ENCODE assay signal across 1 cellular context in genomic region chr16:19135896-19136438, GRCh38.
TF ChIP-seq lines count a peak whose summit lies in the region.

No MANE protein-coding gene starts in this region.

TF ChIP-seq in HEK293, 187 proteins besides CTCF, POLR2A, EP300 and RAD21 (continued from another document and continues in another):
- TF ChIP-seq, protein P1, sequence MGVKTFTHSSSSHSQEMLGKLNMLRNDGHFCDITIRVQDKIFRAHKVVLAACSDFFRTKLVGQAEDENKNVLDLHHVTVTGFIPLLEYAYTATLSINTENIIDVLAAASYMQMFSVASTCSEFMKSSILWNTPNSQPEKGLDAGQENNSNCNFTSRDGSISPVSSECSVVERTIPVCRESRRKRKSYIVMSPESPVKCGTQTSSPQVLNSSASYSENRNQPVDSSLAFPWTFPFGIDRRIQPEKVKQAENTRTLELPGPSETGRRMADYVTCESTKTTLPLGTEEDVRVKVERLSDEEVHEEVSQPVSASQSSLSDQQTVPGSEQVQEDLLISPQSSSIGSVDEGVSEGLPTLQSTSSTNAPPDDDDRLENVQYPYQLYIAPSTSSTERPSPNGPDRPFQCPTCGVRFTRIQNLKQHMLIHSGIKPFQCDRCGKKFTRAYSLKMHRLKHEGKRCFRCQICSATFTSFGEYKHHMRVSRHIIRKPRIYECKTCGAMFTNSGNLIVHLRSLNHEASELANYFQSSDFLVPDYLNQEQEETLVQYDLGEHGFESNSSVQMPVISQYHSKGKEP (tag by site-specific recombination; IDR thresholded peaks at IDR 0.05) = no peak
- TF ChIP-seq, protein P2, sequence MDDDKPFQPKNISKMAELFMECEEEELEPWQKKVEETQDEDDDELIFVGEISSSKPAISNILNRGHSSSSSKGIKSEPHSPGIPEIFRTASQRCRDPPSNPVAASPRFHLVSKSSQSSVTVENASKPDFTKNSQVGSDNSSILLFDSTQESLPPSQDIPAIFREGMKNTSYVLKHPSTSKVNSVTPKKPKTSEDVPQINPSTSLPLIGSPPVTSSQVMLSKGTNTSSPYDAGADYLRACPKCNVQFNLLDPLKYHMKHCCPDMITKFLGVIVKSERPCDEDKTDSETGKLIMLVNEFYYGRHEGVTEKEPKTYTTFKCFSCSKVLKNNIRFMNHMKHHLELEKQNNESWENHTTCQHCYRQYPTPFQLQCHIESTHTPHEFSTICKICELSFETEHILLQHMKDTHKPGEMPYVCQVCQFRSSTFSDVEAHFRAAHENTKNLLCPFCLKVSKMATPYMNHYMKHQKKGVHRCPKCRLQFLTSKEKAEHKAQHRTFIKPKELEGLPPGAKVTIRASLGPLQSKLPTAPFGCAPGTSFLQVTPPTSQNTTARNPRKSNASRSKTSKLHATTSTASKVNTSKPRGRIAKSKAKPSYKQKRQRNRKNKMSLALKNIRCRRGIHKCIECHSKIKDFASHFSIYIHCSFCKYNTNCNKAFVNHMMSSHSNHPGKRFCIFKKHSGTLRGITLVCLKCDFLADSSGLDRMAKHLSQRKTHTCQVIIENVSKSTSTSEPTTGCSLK (tag by site-specific recombination; IDR thresholded peaks at IDR 0.05) = no peak
- no peak for TF ChIP-seq ZNF544 (tag by site-specific recombination; IDR thresholded peaks at IDR 0.05)
- no peak for TF ChIP-seq ZNF10 (tag by site-specific recombination; IDR thresholded peaks at IDR 0.05)
- TF ChIP-seq ZNF561 (tag by site-specific recombination; IDR thresholded peaks at IDR 0.05; ENCODE audit: borderline replicate concordance) = no peak
- TF ChIP-seq, protein P3, sequence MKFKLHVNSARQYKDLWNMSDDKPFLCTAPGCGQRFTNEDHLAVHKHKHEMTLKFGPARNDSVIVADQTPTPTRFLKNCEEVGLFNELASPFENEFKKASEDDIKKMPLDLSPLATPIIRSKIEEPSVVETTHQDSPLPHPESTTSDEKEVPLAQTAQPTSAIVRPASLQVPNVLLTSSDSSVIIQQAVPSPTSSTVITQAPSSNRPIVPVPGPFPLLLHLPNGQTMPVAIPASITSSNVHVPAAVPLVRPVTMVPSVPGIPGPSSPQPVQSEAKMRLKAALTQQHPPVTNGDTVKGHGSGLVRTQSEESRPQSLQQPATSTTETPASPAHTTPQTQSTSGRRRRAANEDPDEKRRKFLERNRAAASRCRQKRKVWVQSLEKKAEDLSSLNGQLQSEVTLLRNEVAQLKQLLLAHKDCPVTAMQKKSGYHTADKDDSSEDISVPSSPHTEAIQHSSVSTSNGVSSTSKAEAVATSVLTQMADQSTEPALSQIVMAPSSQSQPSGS (tag by site-specific recombination; IDR thresholded peaks at IDR 0.05; ENCODE audit: low read depth) = no peak
- TF ChIP-seq, protein P4, sequence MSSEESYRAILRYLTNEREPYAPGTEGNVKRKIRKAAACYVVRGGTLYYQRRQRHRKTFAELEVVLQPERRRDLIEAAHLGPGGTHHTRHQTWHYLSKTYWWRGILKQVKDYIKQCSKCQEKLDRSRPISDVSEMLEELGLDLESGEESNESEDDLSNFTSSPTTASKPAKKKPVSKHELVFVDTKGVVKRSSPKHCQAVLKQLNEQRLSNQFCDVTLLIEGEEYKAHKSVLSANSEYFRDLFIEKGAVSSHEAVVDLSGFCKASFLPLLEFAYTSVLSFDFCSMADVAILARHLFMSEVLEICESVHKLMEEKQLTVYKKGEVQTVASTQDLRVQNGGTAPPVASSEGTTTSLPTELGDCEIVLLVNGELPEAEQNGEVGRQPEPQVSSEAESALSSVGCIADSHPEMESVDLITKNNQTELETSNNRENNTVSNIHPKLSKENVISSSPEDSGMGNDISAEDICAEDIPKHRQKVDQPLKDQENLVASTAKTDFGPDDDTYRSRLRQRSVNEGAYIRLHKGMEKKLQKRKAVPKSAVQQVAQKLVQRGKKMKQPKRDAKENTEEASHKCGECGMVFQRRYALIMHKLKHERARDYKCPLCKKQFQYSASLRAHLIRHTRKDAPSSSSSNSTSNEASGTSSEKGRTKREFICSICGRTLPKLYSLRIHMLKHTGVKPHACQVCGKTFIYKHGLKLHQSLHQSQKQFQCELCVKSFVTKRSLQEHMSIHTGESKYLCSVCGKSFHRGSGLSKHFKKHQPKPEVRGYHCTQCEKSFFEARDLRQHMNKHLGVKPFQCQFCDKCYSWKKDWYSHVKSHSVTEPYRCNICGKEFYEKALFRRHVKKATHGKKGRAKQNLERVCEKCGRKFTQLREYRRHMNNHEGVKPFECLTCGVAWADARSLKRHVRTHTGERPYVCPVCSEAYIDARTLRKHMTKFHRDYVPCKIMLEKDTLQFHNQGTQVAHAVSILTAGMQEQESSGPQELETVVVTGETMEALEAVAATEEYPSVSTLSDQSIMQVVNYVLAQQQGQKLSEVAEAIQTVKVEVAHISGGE (tag by site-specific recombination; conservative IDR thresholded peaks at IDR 0.05; ENCODE audit: low read depth) = no peak
- TF ChIP-seq, protein P5, sequence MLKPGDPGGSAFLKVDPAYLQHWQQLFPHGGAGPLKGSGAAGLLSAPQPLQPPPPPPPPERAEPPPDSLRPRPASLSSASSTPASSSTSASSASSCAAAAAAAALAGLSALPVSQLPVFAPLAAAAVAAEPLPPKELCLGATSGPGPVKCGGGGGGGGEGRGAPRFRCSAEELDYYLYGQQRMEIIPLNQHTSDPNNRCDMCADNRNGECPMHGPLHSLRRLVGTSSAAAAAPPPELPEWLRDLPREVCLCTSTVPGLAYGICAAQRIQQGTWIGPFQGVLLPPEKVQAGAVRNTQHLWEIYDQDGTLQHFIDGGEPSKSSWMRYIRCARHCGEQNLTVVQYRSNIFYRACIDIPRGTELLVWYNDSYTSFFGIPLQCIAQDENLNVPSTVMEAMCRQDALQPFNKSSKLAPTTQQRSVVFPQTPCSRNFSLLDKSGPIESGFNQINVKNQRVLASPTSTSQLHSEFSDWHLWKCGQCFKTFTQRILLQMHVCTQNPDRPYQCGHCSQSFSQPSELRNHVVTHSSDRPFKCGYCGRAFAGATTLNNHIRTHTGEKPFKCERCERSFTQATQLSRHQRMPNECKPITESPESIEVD (tag by site-specific recombination; IDR thresholded peaks at IDR 0.05) = no peak
- no peak for TF ChIP-seq ZNF48 (tag by site-specific recombination; IDR thresholded peaks at IDR 0.05)
- TF ChIP-seq ZBTB6 (tag by site-specific recombination; IDR thresholded peaks at IDR 0.05) = no peak
- peak; percentile 94 for TF ChIP-seq KLF10 (tag by site-specific recombination; IDR thresholded peaks at IDR 0.05)
- TF ChIP-seq ZNF529 (tag by site-specific recombination; IDR thresholded peaks at IDR 0.05; ENCODE audit: insufficient replicate concordance) = no peak
- peak; percentile 43 for TF ChIP-seq ZNF341 (tag by site-specific recombination; IDR thresholded peaks at IDR 0.05; ENCODE audit: low read depth)
- TF ChIP-seq SALL2 (tag by site-specific recombination; IDR thresholded peaks at IDR 0.05; ENCODE audit: borderline replicate concordance) = no peak
- TF ChIP-seq ZNF776 (tag by site-specific recombination; IDR thresholded peaks at IDR 0.05; ENCODE audit: borderline replicate concordance) = no peak
- no peak for TF ChIP-seq ZNF394 (tag by site-specific recombination; IDR thresholded peaks at IDR 0.05; ENCODE audit: borderline replicate concordance)
- no peak for TF ChIP-seq ZNF830 (tag by site-specific recombination; IDR thresholded peaks at IDR 0.05; ENCODE audit: low read depth)
- TF ChIP-seq ZSCAN23 (tag by site-specific recombination; IDR thresholded peaks at IDR 0.05) = no peak
- no peak for TF ChIP-seq ZNF843 (tag by site-specific recombination; IDR thresholded peaks at IDR 0.05)
- no peak for TF ChIP-seq ZNF169 (tag by site-specific recombination; IDR thresholded peaks at IDR 0.05)
- TF ChIP-seq, protein P6, sequence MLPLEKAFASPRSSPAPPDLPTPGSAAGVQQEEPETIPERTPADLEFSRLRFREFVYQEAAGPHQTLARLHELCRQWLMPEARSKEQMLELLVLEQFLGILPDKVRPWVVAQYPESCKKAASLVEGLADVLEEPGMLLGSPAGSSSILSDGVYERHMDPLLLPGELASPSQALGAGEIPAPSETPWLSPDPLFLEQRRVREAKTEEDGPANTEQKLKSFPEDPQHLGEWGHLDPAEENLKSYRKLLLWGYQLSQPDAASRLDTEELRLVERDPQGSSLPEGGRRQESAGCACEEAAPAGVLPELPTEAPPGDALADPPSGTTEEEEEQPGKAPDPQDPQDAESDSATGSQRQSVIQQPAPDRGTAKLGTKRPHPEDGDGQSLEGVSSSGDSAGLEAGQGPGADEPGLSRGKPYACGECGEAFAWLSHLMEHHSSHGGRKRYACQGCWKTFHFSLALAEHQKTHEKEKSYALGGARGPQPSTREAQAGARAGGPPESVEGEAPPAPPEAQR (tag by site-specific recombination; IDR thresholded peaks at IDR 0.05) = no peak
- TF ChIP-seq WT1 (tag by site-specific recombination; IDR thresholded peaks at IDR 0.05) = peak; percentile 83
- no peak for TF ChIP-seq ZNF175 (tag by site-specific recombination; IDR thresholded peaks at IDR 0.05)
- no peak for TF ChIP-seq ZNF426 (tag by site-specific recombination; IDR thresholded peaks at IDR 0.05)
- TF ChIP-seq ZNF473 (tag by site-specific recombination; IDR thresholded peaks at IDR 0.05) = no peak
- no peak for TF ChIP-seq ZNF23 (tag by site-specific recombination; IDR thresholded peaks at IDR 0.05; ENCODE audit: borderline replicate concordance)
- TF ChIP-seq ZNF701 (tag by site-specific recombination; IDR thresholded peaks at IDR 0.05) = no peak
- TF ChIP-seq ZNF785 (tag by site-specific recombination; IDR thresholded peaks at IDR 0.05) = no peak
- no peak for TF ChIP-seq KLF8 (tag by site-specific recombination; IDR thresholded peaks at IDR 0.05)
- TF ChIP-seq ZNF521 (tag by site-specific recombination; IDR thresholded peaks at IDR 0.05) = no peak
- TF ChIP-seq TRIM28 (IDR thresholded peaks at IDR 0.05; ENCODE audit: borderline replicate concordance, low read length) = no peak
- TF ChIP-seq ZNF645 (tag by site-specific recombination; IDR thresholded peaks at IDR 0.05) = no peak
- TF ChIP-seq ZNF433 (tag by site-specific recombination; IDR thresholded peaks at IDR 0.05; ENCODE audit: low read depth) = no peak
- TF ChIP-seq ZNF660 (tag by site-specific recombination; IDR thresholded peaks at IDR 0.05) = no peak
- no peak for TF ChIP-seq HOXC10 (CRISPR knock-in tag; IDR thresholded peaks at IDR 0.05)
- TF ChIP-seq ZNF214 (tag by site-specific recombination; IDR thresholded peaks at IDR 0.05; ENCODE audit: borderline replicate concordance) = no peak
- TF ChIP-seq ZNF670 (tag by site-specific recombination; IDR thresholded peaks at IDR 0.05; ENCODE audit: low read depth) = no peak
- TF ChIP-seq HOXD13 (CRISPR knock-in tag; IDR thresholded peaks at IDR 0.05; ENCODE audit: borderline replicate concordance) = no peak
- TF ChIP-seq ZNF404 (tag by site-specific recombination; IDR thresholded peaks at IDR 0.05) = no peak
- no peak for TF ChIP-seq OVOL3 (tag by site-specific recombination; IDR thresholded peaks at IDR 0.05)
- TF ChIP-seq ZNF155 (tag by site-specific recombination; IDR thresholded peaks at IDR 0.05) = no peak
- no peak for TF ChIP-seq ZNF549 (tag by site-specific recombination; IDR thresholded peaks at IDR 0.05)
- no peak for TF ChIP-seq ZNF324 (tag by site-specific recombination; IDR thresholded peaks at IDR 0.05)
- no peak for TF ChIP-seq MEIS1 (CRISPR knock-in tag; IDR thresholded peaks at IDR 0.05; ENCODE audit: borderline replicate concordance)
- TF ChIP-seq GFI1B (tag by site-specific recombination; IDR thresholded peaks at IDR 0.05) = no peak
- no peak for TF ChIP-seq BCL6B (tag by site-specific recombination; IDR thresholded peaks at IDR 0.05)
- no peak for TF ChIP-seq ZNF624 (tag by site-specific recombination; IDR thresholded peaks at IDR 0.05)
- TF ChIP-seq, protein P7, sequence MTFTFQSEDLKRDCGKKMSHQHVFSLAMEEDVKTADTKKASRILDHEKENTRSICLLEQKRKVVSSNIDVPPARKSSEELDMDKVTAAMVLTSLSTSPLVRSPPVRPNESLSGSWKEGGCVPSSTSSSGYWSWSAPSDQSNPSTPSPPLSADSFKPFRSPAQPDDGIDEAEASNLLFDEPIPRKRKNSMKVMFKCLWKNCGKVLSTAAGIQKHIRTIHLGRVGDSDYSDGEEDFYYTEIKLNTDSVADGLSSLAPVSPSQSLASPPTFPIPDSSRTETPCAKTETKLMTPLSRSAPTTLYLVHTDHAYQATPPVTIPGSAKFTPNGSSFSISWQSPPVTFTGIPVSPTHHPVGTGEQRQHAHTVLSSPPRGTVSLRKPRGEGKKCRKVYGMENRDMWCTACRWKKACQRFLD (tag by site-specific recombination; IDR thresholded peaks at IDR 0.05) = no peak
- no peak for TF ChIP-seq ZNF621 (tag by site-specific recombination; IDR thresholded peaks at IDR 0.05)
- TF ChIP-seq, protein P8, sequence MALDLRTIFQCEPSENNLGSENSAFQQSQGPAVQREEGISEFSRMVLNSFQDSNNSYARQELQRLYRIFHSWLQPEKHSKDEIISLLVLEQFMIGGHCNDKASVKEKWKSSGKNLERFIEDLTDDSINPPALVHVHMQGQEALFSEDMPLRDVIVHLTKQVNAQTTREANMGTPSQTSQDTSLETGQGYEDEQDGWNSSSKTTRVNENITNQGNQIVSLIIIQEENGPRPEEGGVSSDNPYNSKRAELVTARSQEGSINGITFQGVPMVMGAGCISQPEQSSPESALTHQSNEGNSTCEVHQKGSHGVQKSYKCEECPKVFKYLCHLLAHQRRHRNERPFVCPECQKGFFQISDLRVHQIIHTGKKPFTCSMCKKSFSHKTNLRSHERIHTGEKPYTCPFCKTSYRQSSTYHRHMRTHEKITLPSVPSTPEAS (tag by site-specific recombination; IDR thresholded peaks at IDR 0.05) = no peak
- TF ChIP-seq ZNF202 (tag by site-specific recombination; IDR thresholded peaks at IDR 0.05; ENCODE audit: borderline replicate concordance) = no peak
